ENCODE assay signal across 12 cellular contexts in the genomic region with DNA sequence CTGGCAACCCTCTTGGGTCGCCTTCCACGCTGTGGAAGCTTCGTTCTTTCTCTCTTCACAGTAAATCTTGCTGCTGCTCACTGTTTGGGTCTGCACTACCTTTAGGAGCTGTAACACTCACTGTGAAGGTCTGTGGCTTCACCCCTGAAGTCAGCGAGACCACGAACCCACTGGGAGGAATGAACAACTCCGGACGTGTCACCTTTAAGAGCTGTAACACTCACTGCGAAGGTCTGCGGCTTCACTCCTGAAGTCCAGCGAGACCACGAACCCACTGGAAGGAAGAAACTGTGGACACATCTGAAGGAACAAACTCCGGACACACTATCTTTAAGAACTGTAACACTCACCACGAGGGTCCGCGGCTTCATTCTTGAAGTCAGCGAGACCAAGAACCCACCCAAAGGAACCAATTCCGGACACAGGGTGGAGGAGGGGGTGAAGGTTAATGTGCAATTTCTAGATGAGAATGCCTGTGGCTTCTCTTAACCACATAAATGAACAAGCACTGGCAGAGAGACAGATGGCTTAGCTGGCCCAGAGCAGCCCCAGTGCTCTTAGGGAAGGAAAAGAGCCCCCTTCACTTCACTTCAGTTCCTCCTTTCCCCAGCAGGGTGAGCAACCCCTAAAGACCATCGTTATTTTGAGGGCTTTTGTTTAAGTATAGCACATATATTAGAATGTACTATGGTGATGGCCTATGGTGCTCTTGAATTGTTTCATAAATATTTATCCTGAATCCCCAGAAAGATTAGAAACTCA.
A peak's percentile ranks its signal among the peaks of the same experiment; 100 is the strongest.
DNase-seq lines count a peak whose midpoint lies in the region; ATAC-seq and TF ChIP-seq lines count a peak whose summit lies in the region.
"Had no signal": no experiment of that assay in that cellular context is flagged by ENCODE, and none has a peak within 500 bp of the region (broad histone marks: within the 10 kb centered on the region; RNA-seq: fewer than 3 reads in every experiment).

No MANE protein-coding gene starts in this region.

- no peak overlapping the region for H3K4me3 ChIP-seq in astrocyte of the spinal cord (ENCODE audit: low read depth, low read length)
- H3K4me3 ChIP-seq: lung had no signal

- H3K36me3 Mint-ChIP-seq in nephron (ENCODE audit: low read depth) = no peaks in the 10 kb centered on the region

- H3K27ac Mint-ChIP-seq in nephron = peak overlapping the region in 2 of 3 experiments; percentile 84 to 92

- H3K4me3 Mint-ChIP-seq in nephron = no peak overlapping the region

- H3K4me1 Mint-ChIP-seq in nephron = peaks cover 80% of the 10 kb centered on the region

- H3K27me3 Mint-ChIP-seq in nephron (ENCODE audit: low read depth) = no peaks in the 10 kb centered on the region

- peak; percentile 56 for ATAC-seq in GM19351 (IDR thresholded peaks at IDR 0.05; ENCODE audit: unreplicated experiment)
- ATAC-seq: sciatic nerve had no signal

- peak; percentile 43 for TF ChIP-seq CTCF in astrocyte of the spinal cord (IDR thresholded peaks at IDR 0.05; ENCODE audit: low read depth, low read length)
- TF ChIP-seq CTCF in nephron (IDR thresholded peaks at IDR 0.05; ENCODE audit: unreplicated experiment in 3 of 3) = peak in 2 of 3 experiments; percentile 7 to 18
- TF ChIP-seq CTCF in GM13977 (IDR thresholded peaks at IDR 0.05; ENCODE audit: extremely low read depth, insufficient read depth, missing control alignments) = no peak

- H3K9me3 Mint-ChIP-seq in nephron = no peaks in the 10 kb centered on the region

- DNase-seq in M059J (ENCODE audit: low read depth) (peak; percentile 84), astrocyte of the spinal cord (ENCODE audit: low read depth, low spot score) (peak; percentile 82), NOMO-1 treated with DMSO at 0.1 percent for 48 hours (lab: John Stamatoyannopoulos, UW; ENCODE audit: unreplicated experiment) (no peak), NCI-H2171 treated with DMSO at 0.1 percent for 48 hours (lab: John Stamatoyannopoulos, UW) (no peak), GM13977 (ENCODE audit: low spot score) (no peak)
- DNase-seq: DND-41, HCEC 1CT, Right ventricle myocardium superior had no signal

- in situ Hi-C loops in astrocyte of the spinal cord (cut with HindIII; ENCODE audit: low sequenced_read_pairs) = no loop called here
- in situ Hi-C loops in GM13977 (cut with MboI; ENCODE audit: low pct_unique_long_range_greater_than_20kb, low sequenced_read_pairs, unreplicated experiment) = no loop called here

Comparison
In these comparisons a context has a peak if more than half of its experiments do, and no peak if none do; other contexts are left out.
1. DNase-seq: peak in M059J (single experiment) and astrocyte of the spinal cord (single experiment); none in NOMO-1 treated with DMSO at 0.1 percent for 48 hours (single experiment), NCI-H2171 treated with DMSO at 0.1 percent for 48 hours (single experiment) and GM13977 (single experiment).